ENCODE assay signal across 8 cellular contexts in genomic region chr1:67052741-67053534, GRCh38. TPM values are rescaled to one million over a fixed set of nuclear protein-coding genes. Genes with fewer than 3 reads are reported as not detected.
A peak's percentile ranks its signal among the peaks of the same experiment; 100 is the strongest.
DNase-seq lines count a peak whose midpoint lies in the region; ATAC-seq and TF ChIP-seq lines count a peak whose summit lies in the region.

No MANE protein-coding gene starts in this region.

- TF ChIP-seq CTCF in tibial artery (IDR thresholded peaks at IDR 0.05) = no peak

- POLR2A ChIA-PET in activated CD4-positive, alpha-beta T cell treated with anti-CD3 and anti-CD28 coated beads, Interleukin-2, amount 10 ng/mL, durations not matched to agents 7 days and 5 days (lab: Charles Lee) = no interaction called here

- no peaks in the 10 kb centered on the region for H4K20me1 ChIP-seq in Karpas-422 (ENCODE audit: insufficient read depth, low read depth, low read length)

- H3K27me3 ChIP-seq in Karpas-422 (ENCODE audit: low read length) = no peaks in the 10 kb centered on the region
- H3K27me3 ChIP-seq in muscle layer of colon (ENCODE audit: control insufficient read depth in 1 of 2, insufficient read depth in 2 of 2, low read length in 2 of 2) = no peaks in the 10 kb centered on the region
- H3K27me3 ChIP-seq in tibial artery = no peaks in the 10 kb centered on the region

- H3K4me3 ChIP-seq in Karpas-422 (ENCODE audit: low read length) (peak overlapping the region; percentile 80), muscle layer of colon (ENCODE audit: low read depth in 1 of 2, low read length in 2 of 2) (peak overlapping the region; percentile 60 to 93), tibial artery (peak overlapping the region; percentile 74 to 81)

- H2AFZ ChIP-seq in Karpas-422 (ENCODE audit: low read length) = peak overlapping the region; percentile 88; the same call in 1 of the 2 replicates

- H3K9me3 ChIP-seq in Karpas-422 (ENCODE audit: low read length) (no peaks in the 10 kb centered on the region), muscle layer of colon (ENCODE audit: low read length) (no peaks in the 10 kb centered on the region), tibial artery (no peaks in the 10 kb centered on the region)

- peak overlapping the region; percentile 80 for H3K4me2 ChIP-seq in Karpas-422 (ENCODE audit: low read depth, low read length, poor library complexity, severe bottlenecking)

- peak overlapping the region; percentile 81 for H3K9ac ChIP-seq in Karpas-422 (ENCODE audit: low read length)
- peak overlapping the region; percentile 74 for H3K9ac ChIP-seq in muscle layer of colon (ENCODE audit: low read length)

- DNase-seq in NCI-H146 (lab: John Stamatoyannopoulos, UW) = peak; percentile 47
- no peak for DNase-seq in NCI-H146 treated with DMSO at 0.1 percent for 48 hours (lab: John Stamatoyannopoulos, UW; ENCODE audit: unreplicated experiment)
- DNase-seq in H4 (ENCODE audit: low spot score) = peak; percentile 16
- peak; percentile 63 for DNase-seq in Karpas-422
- peak; percentile 41 for DNase-seq in activated CD4-positive, alpha-beta T cell treated with anti-CD3 and anti-CD28 coated beads, Interleukin-2, amount 10 ng/mL, durations not matched to agents 7 days and 5 days
- peak in 1 of 2 donors; percentile 48 for DNase-seq in tibial artery

- peaks cover 30% of the 10 kb centered on the region for H3K4me1 Mint-ChIP-seq in activated CD4-positive, alpha-beta T cell treated with anti-CD3 and anti-CD28 coated beads, Interleukin-2, amount 10 ng/mL, durations not matched to agents 7 days and 5 days

- H3K79me2 ChIP-seq in Karpas-422 (ENCODE audit: low read length) = peaks cover 34% of the 10 kb centered on the region

- no peaks in the 10 kb centered on the region for H3K9me2 ChIP-seq in Karpas-422 (replicated peaks; ENCODE audit: insufficient read depth, low read length)

- H3K27ac ChIP-seq in Karpas-422 (ENCODE audit: low read length) (peak overlapping the region; percentile 75), muscle layer of colon (ENCODE audit: low read depth, low read length) (peak overlapping the region; percentile 93), tibial artery (peak overlapping the region; percentile 92 to 93)

- peaks cover 20% of the 10 kb centered on the region for H3K36me3 Mint-ChIP-seq in activated CD4-positive, alpha-beta T cell treated with anti-CD3 and anti-CD28 coated beads, Interleukin-2, amount 10 ng/mL, durations not matched to agents 7 days and 5 days (ENCODE audit: low read depth)

- peak overlapping the region; percentile 81 for H3K4me3 Mint-ChIP-seq in activated CD4-positive, alpha-beta T cell treated with anti-CD3 and anti-CD28 coated beads, Interleukin-2, amount 10 ng/mL, durations not matched to agents 7 days and 5 days

- intact Hi-C loops in tibial artery (cut with DNase I; ENCODE audit: low total_unique reads) = loop anchor here (5.0 to 10.0 kb wide), 3 partner anchors 36 to 128 kb away; partner anchors contain the start of genes DNAI4 and MIER1

- H3K27me3 Mint-ChIP-seq in activated CD4-positive, alpha-beta T cell treated with anti-CD3 and anti-CD28 coated beads, Interleukin-2, amount 10 ng/mL, durations not matched to agents 7 days and 5 days = peaks cover 5% of the 10 kb centered on the region

- CTCF ChIA-PET in activated CD4-positive, alpha-beta T cell treated with anti-CD3 and anti-CD28 coated beads, Interleukin-2, amount 10 ng/mL, durations not matched to agents 7 days and 5 days (lab: Charles Lee) = interaction anchor here (1.1 to 1.2 kb wide), 2 partner anchors 10 to 96 kb away, joined by 3 to 4 read pairs; no protein-coding TSS in a partner anchor

- peaks cover 32% of the 10 kb centered on the region; the same call in 1 of the 2 replicates for H3K36me3 ChIP-seq in Karpas-422 (ENCODE audit: insufficient read depth, low read length)
- peaks cover 11% of the 10 kb centered on the region for H3K36me3 ChIP-seq in muscle layer of colon (ENCODE audit: insufficient read depth, low read length)
- H3K36me3 ChIP-seq in tibial artery = peaks cover 14 to 19% (median 15%) of the 10 kb centered on the region in 3 donors

- H3K27ac Mint-ChIP-seq in activated CD4-positive, alpha-beta T cell treated with anti-CD3 and anti-CD28 coated beads, Interleukin-2, amount 10 ng/mL, durations not matched to agents 7 days and 5 days = peak overlapping the region; percentile 84

- no peaks in the 10 kb centered on the region for H3K9me3 Mint-ChIP-seq in activated CD4-positive, alpha-beta T cell treated with anti-CD3 and anti-CD28 coated beads, Interleukin-2, amount 10 ng/mL, durations not matched to agents 7 days and 5 days

- peak; percentile 75 for ATAC-seq in esophagus mucosa

- H3K4me1 ChIP-seq in Karpas-422 (ENCODE audit: low read length) = peaks cover 29% of the 10 kb centered on the region
- H3K4me1 ChIP-seq in muscle layer of colon (ENCODE audit: insufficient read depth, low read length) = peaks cover 22% of the 10 kb centered on the region
- peaks cover 0 to 30% (median 11%) of the 10 kb centered on the region in 4 donors for H3K4me1 ChIP-seq in tibial artery

RNA-seq across cellular contexts. Expression of gene SLC35D1, which starts 1.0 kb away (rescaled TPM):
- 17.5 and 18.1 TPM in 2 replicates for total RNA-seq in H4 (2014; rRNA removed; shearing (Covaris generic))
- total RNA-seq in Karpas-422 (2014; rRNA removed; shearing (Covaris generic); ENCODE audit: low replicate concordance) = 22.0 and 40.6 TPM in 2 replicates
- total RNA-seq in activated CD4-positive, alpha-beta T cell treated with anti-CD3 and anti-CD28 coated beads, Interleukin-2, amount 10 ng/mL, durations not matched to agents 7 days and 5 days = 10 to 100 TPM; 11.4 to 12.5 TPM
- 9.0 TPM for total RNA-seq in esophagus mucosa
